8 cellular contexts compared by ENCODE assay signal in genomic region chr1:61082336-61083013, GRCh38. TPM values are rescaled to one million over a fixed set of nuclear protein-coding genes. Genes with fewer than 3 reads are reported as not detected.
DNase-seq lines count a peak whose midpoint lies in the region; ATAC-seq and TF ChIP-seq lines count a peak whose summit lies in the region.

NFIA (plus strand) TSS chr1:61082561.

- peak within 1 kb of the TSS; percentile 84 for H3K9ac ChIP-seq in neuronal stem cell (ENCODE audit: low read depth, low read length, poor library complexity)

- peak within 1 kb of the TSS; percentile 24 for H2BK5ac ChIP-seq in neuronal stem cell (ENCODE audit: low read length)

- H2BK12ac ChIP-seq in neuronal stem cell (ENCODE audit: low read length): no peak within 1 kb of the TSS

- H3K27ac ChIP-seq in neuronal stem cell (replicated peaks; ENCODE audit: low read length): no peak within 1 kb of the TSS

- no peak within 1 kb of the TSS for H3K4ac ChIP-seq in neuronal stem cell (ENCODE audit: low read length)

- H3K18ac ChIP-seq in neuronal stem cell (ENCODE audit: low read length): peak within 1 kb of the TSS; percentile 93

- no peak within 1 kb of the TSS for H4K8ac ChIP-seq in neuronal stem cell (ENCODE audit: low read depth, low read length)

- H3K4me3 ChIP-seq in neuronal stem cell (ENCODE audit: low read length in 2 of 2): peak within 1 kb of the TSS; percentile 38 to 81

- H3K4me2 ChIP-seq in neuronal stem cell (ENCODE audit: insufficient read depth, low read length, poor library complexity, severe bottlenecking): peak within 1 kb of the TSS; percentile 94

- peak within 1 kb of the TSS; percentile 88 for H2AFZ ChIP-seq in neuronal stem cell (ENCODE audit: low read length)

- H3K36me3 ChIP-seq in neuronal stem cell (replicated peaks in 1 of 2; ENCODE audit: control insufficient read depth in 2 of 2, insufficient read depth in 2 of 2, low read length in 2 of 2): no peaks in the 10 kb centered on the region

- H3K27ac Mint-ChIP-seq in HFFc6: peak within 1 kb of the TSS; percentile 84
- H3K27ac Mint-ChIP-seq in activated naive CD8-positive, alpha-beta T cell treated with anti-CD3 and anti-CD28 coated beads, Interleukin-2, amount 10 ng/mL, durations not matched to agents 7 days and 5 days: no peak within 1 kb of the TSS
- no peak within 1 kb of the TSS for H3K27ac Mint-ChIP-seq in glutamatergic neuron (ENCODE audit: unreplicated experiment)

- H3K27me3 ChIP-seq in neuronal stem cell (ENCODE audit: control insufficient read depth in 3 of 3, insufficient read depth in 3 of 3, low read depth in 1 of 3, low read length in 3 of 3): peaks cover 22 to 90% (median 56%) of the 10 kb centered on the region in 3 experiments

- no peak for TF ChIP-seq CTCF in HFFc6 (IDR thresholded peaks at IDR 0.05)
- TF ChIP-seq CTCF in glutamatergic neuron (IDR thresholded peaks at IDR 0.05; ENCODE audit: partially characterized antibody, unreplicated experiment): no peak

- no peak within 1 kb of the TSS for H2AK5ac ChIP-seq in neuronal stem cell (ENCODE audit: low read depth, low read length)

- WGBS in neuronal stem cell (ENCODE audit: extremely low coverage in 2 of 2, insufficient read length in 2 of 2, insufficient replicate concordance in 1 of 2), 2 donors: 60% methylated on average over 1 of the region's 69 CpGs; no CpG with 5 or more reads in 1 of the 2 donors

- DNase-seq in AG08395 (ENCODE audit: low spot score) (peak; percentile 43), HFFc6 (peak; percentile 51), RKO (ENCODE audit: low spot score) (peak; percentile 82), glutamatergic neuron (peak; percentile 48), neuronal stem cell (ENCODE audit: low spot score) (no peak)
- DNase-seq in activated naive CD8-positive, alpha-beta T cell treated with anti-CD3 and anti-CD28 coated beads, Interleukin-2, amount 10 ng/mL, durations not matched to agents 7 days and 5 days: peak; percentile 57

- H3K23ac ChIP-seq in neuronal stem cell (ENCODE audit: low read depth, low read length, poor library complexity): peak within 1 kb of the TSS; percentile 65

- H4K91ac ChIP-seq in neuronal stem cell (ENCODE audit: low read depth, low read length, poor library complexity): no peak within 1 kb of the TSS

- H3K4me1 ChIP-seq in neuronal stem cell (ENCODE audit: control insufficient read depth in 2 of 2, insufficient read depth in 1 of 2, low read depth in 1 of 2, low read length in 2 of 2): peaks cover 0 to 2% of the 10 kb centered on the region in 2 donors

- H3K79me1 ChIP-seq in neuronal stem cell (ENCODE audit: low read depth, low read length): no peaks in the 10 kb centered on the region

- H2BK15ac ChIP-seq in neuronal stem cell (ENCODE audit: low read length): no peak within 1 kb of the TSS

- H3K9me3 Mint-ChIP-seq in HFFc6 (no peaks in the 10 kb centered on the region), glutamatergic neuron (ENCODE audit: unreplicated experiment) (peaks cover 11% of the 10 kb centered on the region)
- no peaks in the 10 kb centered on the region for H3K9me3 Mint-ChIP-seq in activated naive CD8-positive, alpha-beta T cell treated with anti-CD3 and anti-CD28 coated beads, Interleukin-2, amount 10 ng/mL, durations not matched to agents 7 days and 5 days

- ATAC-seq in activated naive CD8-positive, alpha-beta T cell treated with anti-CD3 and anti-CD28 coated beads, Interleukin-2, amount 10 ng/mL, durations not matched to agents 7 days and 5 days (ENCODE audit: low read depth): peak; percentile 13
- ATAC-seq in GM19023 (IDR thresholded peaks at IDR 0.05; ENCODE audit: unreplicated experiment) (no peak), GM19455 (IDR thresholded peaks at IDR 0.05; ENCODE audit: unreplicated experiment) (no peak)

- H3K36me3 Mint-ChIP-seq in HFFc6 (ENCODE audit: low read depth) (no peaks in the 10 kb centered on the region), glutamatergic neuron (ENCODE audit: unreplicated experiment) (no peaks in the 10 kb centered on the region)
- H3K36me3 Mint-ChIP-seq in activated naive CD8-positive, alpha-beta T cell treated with anti-CD3 and anti-CD28 coated beads, Interleukin-2, amount 10 ng/mL, durations not matched to agents 7 days and 5 days: peaks cover 4% of the 10 kb centered on the region

- H3K4me1 Mint-ChIP-seq in HFFc6 (ENCODE audit: low read depth): peaks cover 55% of the 10 kb centered on the region
- peaks cover 34% of the 10 kb centered on the region for H3K4me1 Mint-ChIP-seq in activated naive CD8-positive, alpha-beta T cell treated with anti-CD3 and anti-CD28 coated beads, Interleukin-2, amount 10 ng/mL, durations not matched to agents 7 days and 5 days
- H3K4me1 Mint-ChIP-seq in glutamatergic neuron (ENCODE audit: low read depth, unreplicated experiment): peaks cover 30% of the 10 kb centered on the region

- POLR2A ChIA-PET in activated naive CD8-positive, alpha-beta T cell treated with anti-CD3 and anti-CD28 coated beads, Interleukin-2, amount 10 ng/mL, durations not matched to agents 7 days and 5 days (lab: Charles Lee): interaction anchor here (0.9 kb wide), 1 partner anchor 238 kb away, joined by 3 read pairs; no protein-coding TSS in a partner anchor

- H3K14ac ChIP-seq in neuronal stem cell (ENCODE audit: low read length): no peak within 1 kb of the TSS

- H3K27me3 Mint-ChIP-seq in HFFc6 (ENCODE audit: insufficient read depth) (peaks cover 2% of the 10 kb centered on the region; the same call in 1 of the 2 replicates), glutamatergic neuron (ENCODE audit: unreplicated experiment) (peaks cover 12% of the 10 kb centered on the region)
- H3K27me3 Mint-ChIP-seq in activated naive CD8-positive, alpha-beta T cell treated with anti-CD3 and anti-CD28 coated beads, Interleukin-2, amount 10 ng/mL, durations not matched to agents 7 days and 5 days: peaks cover 63% of the 10 kb centered on the region

- H2BK120ac ChIP-seq in neuronal stem cell (ENCODE audit: low read depth, low read length): no peak within 1 kb of the TSS

- H3K4me3 Mint-ChIP-seq in HFFc6: peak within 1 kb of the TSS; percentile 95
- H3K4me3 Mint-ChIP-seq in activated naive CD8-positive, alpha-beta T cell treated with anti-CD3 and anti-CD28 coated beads, Interleukin-2, amount 10 ng/mL, durations not matched to agents 7 days and 5 days: peak within 1 kb of the TSS; percentile 92
- H3K4me3 Mint-ChIP-seq in glutamatergic neuron (ENCODE audit: unreplicated experiment): peak within 1 kb of the TSS; percentile 93

- no peaks in the 10 kb centered on the region for H3K9me3 ChIP-seq in neuronal stem cell (replicated peaks in 1 of 2; ENCODE audit: control insufficient read depth in 2 of 2, insufficient read depth in 1 of 2, low read depth in 1 of 2, low read length in 2 of 2)

RNA-seq across cellular contexts. Expression of gene NFIA, which starts in this region (rescaled TPM):
- total RNA-seq in HFFc6 (2021; fragmentation: NEBNext Ultra II Directional; extraction: Animal tissue kit (Norgen Biotek cat#: 25700)): 10 to 100 TPM in 4 of 6 experiments, 1 to 10 TPM in 2; 8.5 to 11.3 (median 10.4) TPM
- 1 to 10 TPM; 4.2 to 5.7 TPM for total RNA-seq in activated naive CD8-positive, alpha-beta T cell treated with anti-CD3 and anti-CD28 coated beads, Interleukin-2, amount 10 ng/mL, durations not matched to agents 7 days and 5 days
- total RNA-seq in glutamatergic neuron (ENCODE audit: unreplicated experiment): 16.4 TPM
- 0.24 TPM for polyA plus RNA-seq in neuronal stem cell (2013, experiment 1 of 2)
- polyA plus RNA-seq in neuronal stem cell (2013, experiment 2 of 2): 0.30 TPM
